In the genomic region with DNA sequence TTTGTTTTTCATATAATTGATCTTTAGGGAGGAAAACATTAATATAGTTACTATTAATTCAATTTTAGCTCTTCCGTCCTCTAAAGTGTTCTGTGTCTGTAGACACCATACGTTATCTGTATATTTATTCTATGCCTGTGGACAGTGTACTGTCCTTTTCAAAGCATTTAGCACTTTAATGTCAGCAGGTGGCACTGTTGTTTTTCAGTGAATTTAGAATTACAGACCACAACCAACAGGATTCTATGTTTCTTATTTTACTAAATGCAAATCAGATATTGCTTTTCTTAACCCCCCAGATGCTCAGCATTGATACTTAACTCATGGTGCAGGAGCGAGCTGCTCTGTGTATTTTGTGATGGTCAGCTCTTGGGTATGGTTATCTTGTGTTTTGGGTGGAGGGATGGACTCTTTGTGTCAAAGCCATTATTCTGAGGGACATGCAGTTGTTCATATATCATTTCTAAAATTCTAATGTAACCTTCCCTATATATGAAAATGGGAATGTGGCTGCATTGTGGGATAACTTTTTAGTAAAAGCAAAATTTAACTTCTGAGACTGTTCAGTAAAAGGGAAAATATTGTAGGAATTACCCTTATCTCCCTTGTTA, we compare ENCODE assay signal across 8 cellular contexts.
A peak's percentile ranks its signal among the peaks of the same experiment; 100 is the strongest.
DNase-seq lines count a peak whose midpoint lies in the region; ATAC-seq and TF ChIP-seq lines count a peak whose summit lies in the region.

No MANE protein-coding gene starts in this region.

- TF ChIP-seq CTCF in NB4 (IDR thresholded peaks at IDR 0.05; ENCODE audit: low read depth, low read length) (peak; percentile 46), ascending aorta (IDR thresholded peaks at IDR 0.05) (peak in 2 of 3 experiments; percentile 9 to 41), coronary artery (IDR thresholded peaks at IDR 0.05) (no peak)

- TF ChIP-seq POLR2A in NB4 (IDR thresholded peaks at IDR 0.05; ENCODE audit: extremely low read depth, insufficient read length) = no peak

- intact Hi-C loops in ascending aorta (cut with DNase I) = no loop called here

- ATAC-seq in GM18511 (IDR thresholded peaks at IDR 0.05; ENCODE audit: unreplicated experiment) (peak; percentile 75), left lobe of liver (peak; percentile 71)

- H3K4me3 ChIP-seq in NB4 (ENCODE audit: low read depth, low read length) = no peak overlapping the region
- no peak overlapping the region for H3K4me3 ChIP-seq in ascending aorta
- H3K4me3 ChIP-seq in coronary artery = no peak overlapping the region

- no peaks in the 10 kb centered on the region for H3K4me1 ChIP-seq in ascending aorta

- H3K27me3 ChIP-seq in ascending aorta = no peaks in the 10 kb centered on the region

- DNase-seq in AG20443 (ENCODE audit: low spot score) = peak; percentile 40
- DNase-seq in NB4 (ENCODE audit: low read depth) = peak; percentile 40
- DNase-seq in ascending aorta (ENCODE audit: low spot score in 2 of 2) = no peak
- DNase-seq in left lobe of liver (ENCODE audit: low spot score) = no peak
- DNase-seq in coronary artery (ENCODE audit: low spot score) = no peak
- no peak for DNase-seq in GM19238 (ENCODE audit: insufficient read length, low spot score)
- no peak for DNase-seq in AG08396 (ENCODE audit: low spot score)

- H3K9me3 ChIP-seq in ascending aorta = no peaks in the 10 kb centered on the region

- H3K27ac ChIP-seq in ascending aorta = no peak overlapping the region
- no peak overlapping the region for H3K27ac ChIP-seq in coronary artery

- peaks cover 18 to 25% of the 10 kb centered on the region in 2 donors for H3K36me3 ChIP-seq in ascending aorta

Comparison
In these comparisons a context has a peak if more than half of its experiments do, and no peak if none do; other contexts are left out.
1. DNase-seq: peak in AG20443 (single experiment) and NB4 (single experiment); none in ascending aorta (0 of 2), left lobe of liver (single experiment), coronary artery (single experiment), GM19238 (single experiment) and AG08396 (single experiment).